Comparison of ENCODE assay signal across 21 cellular contexts in the genomic region with DNA sequence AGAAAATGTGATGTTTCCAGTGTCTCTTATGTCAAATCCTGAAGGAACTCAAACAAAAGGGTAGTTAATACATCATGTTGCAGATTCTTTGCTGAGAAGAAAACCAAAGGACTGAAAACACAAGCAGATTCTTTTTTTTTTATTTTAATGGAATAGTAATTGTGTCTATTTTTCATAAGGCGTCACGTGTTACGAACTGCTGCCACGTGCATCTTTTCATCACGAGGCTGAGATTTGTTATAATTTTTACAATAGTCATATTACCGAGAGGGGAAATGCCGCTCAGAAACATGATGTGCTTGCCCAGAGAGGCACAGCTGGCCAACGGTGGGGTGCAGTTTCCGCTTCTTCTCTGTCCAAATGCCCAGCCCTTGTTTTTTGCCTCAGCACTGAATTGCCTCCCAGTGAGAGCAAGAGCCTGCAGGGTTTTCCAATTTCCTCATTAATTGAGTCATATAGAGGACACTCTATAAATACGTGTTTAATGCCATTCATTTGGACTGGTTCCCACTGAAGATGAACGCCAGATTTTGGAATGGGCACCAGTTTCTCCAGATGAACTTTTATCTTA.
A peak's percentile ranks its signal among the peaks of the same experiment; 100 is the strongest.
DNase-seq lines count a peak whose midpoint lies in the region; ATAC-seq, FAIRE-seq and TF ChIP-seq lines count a peak whose summit lies in the region.
"Had no signal": no experiment of that assay in that cellular context is flagged by ENCODE, and none has a peak within 500 bp of the region (broad histone marks: within the 10 kb centered on the region; RNA-seq: fewer than 3 reads in every experiment).

No MANE protein-coding gene starts in this region.

- H3K27me3 ChIP-seq in HepG2 (ENCODE audit: control insufficient read depth in 1 of 2, insufficient read depth in 2 of 2, low read length in 2 of 2) (no peaks in the 10 kb centered on the region), right lobe of liver (no peaks in the 10 kb centered on the region), MG63 (no peaks in the 10 kb centered on the region), neural cell (ENCODE audit: insufficient read depth, low read depth, low read length) (no peaks in the 10 kb centered on the region)

- ATAC-seq in HepG2 = no peak
- ATAC-seq in right lobe of liver = no peak
- ATAC-seq in effector memory CD8-positive, alpha-beta T cell (replicated peaks) = no peak
- ATAC-seq: A549; CD8-positive, alpha-beta T cell had no signal

- FAIRE-seq in HepG2 (lab: Jason Lieb, UNC) = no peak
- FAIRE-seq: A549, D721Med, GM19239, H1 had no signal

- no peaks in the 10 kb centered on the region for H4K20me1 ChIP-seq in HepG2 (ENCODE audit: insufficient read depth, low read length)
- H4K20me1 ChIP-seq in neural cell (ENCODE audit: insufficient read depth) = no peaks in the 10 kb centered on the region

- H3K4me3 ChIP-seq in HepG2 (replicated peaks in 1 of 3; ENCODE audit: insufficient read depth in 1 of 3, low read depth in 2 of 3, low read length in 3 of 3) (no peak overlapping the region), right lobe of liver (no peak overlapping the region), MG63 (no peak overlapping the region), neural cell (ENCODE audit: low read length) (no peak overlapping the region)
- H3K4me3 ChIP-seq: A549, HAP-1 had no signal

- POLR2A ChIA-PET in HepG2 (lab: Yijun Ruan, JAX) = no interaction called here

- DNase-seq in HepG2 (ENCODE audit: low spot score) (no peak), right lobe of liver (no peak), MG63 (peak; percentile 1), NCI-H774 (lab: John Stamatoyannopoulos, UW) (peak; percentile 47), HPDE6-E6E7 (ENCODE audit: extremely low spot score) (no peak), endothelial cell (ENCODE audit: low spot score) (no peak)
- no peak for DNase-seq in effector memory CD8-positive, alpha-beta T cell
- DNase-seq: CD8-positive, alpha-beta T cell; COR-L47; DMS153; DMS79 treated with DMSO at 0.1 percent for 48 hours; GF-D8; IMR-90 had no signal

- H3K36me3 Mint-ChIP-seq in effector memory CD8-positive, alpha-beta T cell (ENCODE audit: insufficient read depth) = no peaks in the 10 kb centered on the region
- no peaks in the 10 kb centered on the region for H3K36me3 Mint-ChIP-seq in endothelial cell (ENCODE audit: low read depth, unreplicated experiment)
- H3K36me3 Mint-ChIP-seq: CD14-positive monocyte; CD8-positive, alpha-beta T cell had no signal

- H3K9me3 ChIP-seq in HepG2 (ENCODE audit: low read length) (no peaks in the 10 kb centered on the region), right lobe of liver (no peaks in the 10 kb centered on the region), MG63 (no peaks in the 10 kb centered on the region), neural cell (ENCODE audit: low read length) (no peaks in the 10 kb centered on the region)
- H3K9me3 ChIP-seq: A549, HAP-1 had no signal

- H3K79me2 ChIP-seq in HepG2 (ENCODE audit: insufficient read depth, low read length) = no peaks in the 10 kb centered on the region
- no peaks in the 10 kb centered on the region for H3K79me2 ChIP-seq in neural cell (replicated peaks; ENCODE audit: insufficient read depth, low read length)

- no peaks in the 10 kb centered on the region for H3K9me2 ChIP-seq in neural cell (ENCODE audit: insufficient read depth, low read length)

- in situ Hi-C loops in HepG2 (cut with HindIII; ENCODE audit: extremely low pct_ligation_motif_present, low pct_unique_long_range_greater_than_20kb) = no loop called here

- TF ChIP-seq EP300 in HepG2 (IDR thresholded peaks at IDR 0.05; ENCODE audit: low read depth in 2 of 2, low read length in 2 of 2) (no peak), HepG2 (CRISPR knock-in tag; IDR thresholded peaks at IDR 0.05; ENCODE audit: borderline replicate concordance) (no peak), neural cell (conservative IDR thresholded peaks at IDR 0.05; ENCODE audit: poor library complexity, severe bottlenecking) (no peak)

- no peak for TF ChIP-seq CTCF in HepG2 (CRISPR knock-in tag; IDR thresholded peaks at IDR 0.05)
- no peak for TF ChIP-seq CTCF in right lobe of liver (IDR thresholded peaks at IDR 0.05)
- no peak for TF ChIP-seq CTCF in neural cell (IDR thresholded peaks at IDR 0.05; ENCODE audit: poor library complexity, severe bottlenecking)
- no peak for TF ChIP-seq CTCF in endothelial cell (IDR thresholded peaks at IDR 0.05; ENCODE audit: unreplicated experiment)

- no peak overlapping the region for H3K27ac ChIP-seq in HepG2 (ENCODE audit: extremely low read length, insufficient read depth, low read length)
- no peak overlapping the region for H3K27ac ChIP-seq in right lobe of liver
- peak overlapping the region; percentile 65 for H3K27ac ChIP-seq in neural cell (ENCODE audit: low read length)
- H3K27ac ChIP-seq: A549, HL-60 had no signal

- intact Hi-C loops in HepG2 (cut with micrococcal nuclease; ENCODE audit: unreplicated experiment) (no loop called here), right lobe of liver (cut with DNase I) (no loop called here)

- no peak overlapping the region for H3K4me2 ChIP-seq in HepG2 (ENCODE audit: low read depth, low read length)
- H3K4me2 ChIP-seq in neural cell (ENCODE audit: low read length) = no peak overlapping the region
- H3K4me2 ChIP-seq: A549 had no signal

- H3F3A ChIP-seq in neural cell (ENCODE audit: insufficient read depth, low read length, poor library complexity, severe bottlenecking) = peaks cover 4% of the 10 kb centered on the region

- H3K4me3 Mint-ChIP-seq in effector memory CD8-positive, alpha-beta T cell = no peak overlapping the region
- H3K4me3 Mint-ChIP-seq in endothelial cell (ENCODE audit: unreplicated experiment) = no peak overlapping the region
- H3K4me3 Mint-ChIP-seq: CD14-positive monocyte; CD8-positive, alpha-beta T cell had no signal

- H3K36me3 ChIP-seq in HepG2 (replicated peaks in 1 of 2; ENCODE audit: control insufficient read depth in 1 of 2, insufficient read depth in 2 of 2, low read length in 2 of 2) (no peaks in the 10 kb centered on the region), right lobe of liver (no peaks in the 10 kb centered on the region), MG63 (no peaks in the 10 kb centered on the region), neural cell (ENCODE audit: insufficient read depth, low read length) (no peaks in the 10 kb centered on the region)
- H3K36me3 ChIP-seq: HAP-1 had no signal

- no peaks in the 10 kb centered on the region for H3K4me1 Mint-ChIP-seq in effector memory CD8-positive, alpha-beta T cell (ENCODE audit: low read depth in 2 of 2)
- no peaks in the 10 kb centered on the region for H3K4me1 Mint-ChIP-seq in endothelial cell (ENCODE audit: unreplicated experiment)

- no peak overlapping the region for H3K9ac ChIP-seq in HepG2 (ENCODE audit: insufficient read depth, low read depth, low read length)
- no peak overlapping the region for H3K9ac ChIP-seq in neural cell (ENCODE audit: low read length)

- peaks cover 2 to 7% of the 10 kb centered on the region in 2 donors for H3K9me3 Mint-ChIP-seq in effector memory CD8-positive, alpha-beta T cell
- H3K9me3 Mint-ChIP-seq in endothelial cell (ENCODE audit: unreplicated experiment) = no peaks in the 10 kb centered on the region

- peaks cover 20% of the 10 kb centered on the region for H3K4me1 ChIP-seq in HepG2 (ENCODE audit: insufficient read depth, low read length)
- no peaks in the 10 kb centered on the region for H3K4me1 ChIP-seq in right lobe of liver
- H3K4me1 ChIP-seq: A549, HAP-1 had no signal

- no peak for TF ChIP-seq RAD21 in HepG2 (CRISPR knock-in tag; IDR thresholded peaks at IDR 0.05)
- TF ChIP-seq RAD21 in neural cell (conservative IDR thresholded peaks at IDR 0.05) = no peak

- peaks cover 0 to 7% of the 10 kb centered on the region in 2 donors for H3K27me3 Mint-ChIP-seq in effector memory CD8-positive, alpha-beta T cell
- H3K27me3 Mint-ChIP-seq in endothelial cell (ENCODE audit: unreplicated experiment) = no peaks in the 10 kb centered on the region

- no TSS peak for BruUV-seq in HepG2 (replicated peaks; lab: Mats Ljungman, UMichigan)

- CTCF ChIA-PET in HepG2 (lab: Yijun Ruan, JAX; ENCODE audit: low intra/inter-chr PET ratio, low total read pairs) = no interaction called here

- no peak overlapping the region for H3K27ac Mint-ChIP-seq in effector memory CD8-positive, alpha-beta T cell
- H3K27ac Mint-ChIP-seq in endothelial cell (ENCODE audit: unreplicated experiment) = no peak overlapping the region
- H3K27ac Mint-ChIP-seq: CD14-positive monocyte; CD8-positive, alpha-beta T cell had no signal

- 43% methylated on average over 11 of the region's 11 CpGs for WGBS in HepG2 (ENCODE audit: low lambda C conversion rate)
- WGBS in right lobe of liver (ENCODE audit: insufficient coverage, low coverage, low lambda C conversion rate, missing lambda C conversion rate) = 74% methylated on average over 11 of the region's 11 CpGs

- TF ChIP-seq POLR2A in HepG2 (IDR thresholded peaks at IDR 0.05; ENCODE audit: insufficient read depth in 1 of 2, low read depth in 2 of 2, low read length in 2 of 2) (no peak), right lobe of liver (IDR thresholded peaks at IDR 0.05) (no peak)

- H2AFZ ChIP-seq in HepG2 (ENCODE audit: low read length) (no peak overlapping the region), neural cell (ENCODE audit: low read depth, low read length) (no peak overlapping the region)

TF ChIP-seq in HepG2, 621 proteins besides CTCF, POLR2A, EP300 and RAD21 (continues in another document):
- peak; percentile 91 for TF ChIP-seq MNT (IDR thresholded peaks at IDR 0.05)

TF ChIP-seq in neural cell, 6 proteins besides CTCF, POLR2A, EP300 and RAD21 (continues in another document):
- TF ChIP-seq POLR2AphosphoS5 (IDR thresholded peaks at IDR 0.05) = no peak
- no peak for TF ChIP-seq TAF1 (IDR thresholded peaks at IDR 0.05; ENCODE audit: low read depth)
- TF ChIP-seq SMC3 (conservative IDR thresholded peaks at IDR 0.05; ENCODE audit: poor library complexity) = no peak
- TF ChIP-seq MXI1 (conservative IDR thresholded peaks at IDR 0.05; ENCODE audit: poor library complexity, severe bottlenecking) = no peak
- no peak for TF ChIP-seq EZH2 (IDR thresholded peaks at IDR 0.05; ENCODE audit: borderline replicate concordance, insufficient read depth, low read length, poor library complexity, severe bottlenecking)

Comparison
In these comparisons a context has a peak if more than half of its experiments do, and no peak if none do; other contexts are left out.
1. DNase-seq: peak in MG63 (single experiment) and NCI-H774 (single experiment); none in HepG2 (single experiment), right lobe of liver (0 of 3), HPDE6-E6E7 (single experiment), effector memory CD8-positive, alpha-beta T cell (0 of 3) and endothelial cell (single experiment).